ENCODE assay signal across 16 cellular contexts in the genomic region with DNA sequence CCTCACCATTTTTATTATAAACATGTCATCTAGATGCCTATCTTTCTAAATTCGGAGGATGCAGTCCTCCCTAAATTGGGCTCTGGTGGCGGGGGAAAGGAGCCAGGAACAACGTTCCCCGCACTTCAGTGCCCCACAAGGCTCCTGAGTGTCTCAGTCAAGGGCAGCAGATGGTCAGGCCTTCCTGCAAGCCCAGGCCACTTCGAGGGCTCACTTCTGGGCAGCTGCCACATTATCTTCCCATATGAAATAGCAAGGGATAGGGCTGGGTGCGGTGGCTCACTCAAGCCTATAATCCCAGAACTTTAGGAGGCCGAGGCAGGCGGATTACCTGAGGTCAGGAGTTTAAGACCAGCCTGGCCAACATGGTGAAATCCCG. TPM values are rescaled to one million over a fixed set of nuclear protein-coding genes. Genes with fewer than 3 reads are reported as not detected.
A peak's percentile ranks its signal among the peaks of the same experiment; 100 is the strongest.
DNase-seq lines count a peak whose midpoint lies in the region; ATAC-seq and TF ChIP-seq lines count a peak whose summit lies in the region.
"Had no signal": no experiment of that assay in that cellular context is flagged by ENCODE, and none has a peak within 500 bp of the region (broad histone marks: within the 10 kb centered on the region; RNA-seq: fewer than 3 reads in every experiment).

No MANE protein-coding gene starts in this region.

- H2AFZ ChIP-seq in smooth muscle cell (ENCODE audit: low read depth), result no peak overlapping the region

- no peak for ATAC-seq in T-helper 17 cell

- H3K9me3 Mint-ChIP-seq in glutamatergic neuron (ENCODE audit: unreplicated experiment), result peaks cover 12% of the 10 kb centered on the region
- H3K9me3 Mint-ChIP-seq: activated CD4-positive, alpha-beta T cell treated with anti-CD3 and anti-CD28 coated beads, Interleukin-2, amount 10 ng/mL, durations not matched to agents 7 days and 5 days had no signal

- H3K36me3 Mint-ChIP-seq in glutamatergic neuron (ENCODE audit: unreplicated experiment) (no peaks in the 10 kb centered on the region), T-helper 17 cell (ENCODE audit: low read depth) (no peaks in the 10 kb centered on the region)

- H3K4me3 ChIP-seq in WERI-Rb-1 (ENCODE audit: low read depth, low read length) (peak overlapping the region; percentile 28), smooth muscle cell (no peak overlapping the region), testis (no peak overlapping the region)
- H3K4me3 ChIP-seq: colonic mucosa, left lung, Peyer's patch had no signal

- WGBS in smooth muscle cell (ENCODE audit: low lambda C conversion rate), result 42% methylated on average over 9 of the region's 9 CpGs
- 59 to 64% methylated on average over 8 to 9 of the region's 9 CpGs for WGBS in testis, 2 donors

- peak; percentile 3 for DNase-seq in GM04504 (ENCODE audit: low read depth)
- DNase-seq in WERI-Rb-1, result peak; percentile 89
- DNase-seq in glutamatergic neuron, result peak; percentile 63
- DNase-seq in smooth muscle cell (lab: John Stamatoyannopoulos, UW; ENCODE audit: unreplicated experiment), result no peak
- no peak for DNase-seq in testis
- DNase-seq in NCI-H2196 treated with DMSO at 0.1 percent for 48 hours (lab: John Stamatoyannopoulos, UW; ENCODE audit: unreplicated experiment), result no peak
- no peak for DNase-seq in T-helper 17 cell
- no peak for DNase-seq in T-helper 9 cell
- DNase-seq: activated CD4-positive, alpha-beta T cell treated with anti-CD3 and anti-CD28 coated beads, Interleukin-2, amount 10 ng/mL, durations not matched to agents 7 days and 5 days; activated CD8-positive, alpha-beta memory T cell treated with anti-CD3 and anti-CD28 coated beads, Interleukin-2, amount 50 U/mL, for 4 hours; colonic mucosa; GDM1; NCI-H1417; Peyer's patch had no signal

- H3K9me3 ChIP-seq in WERI-Rb-1 (ENCODE audit: severe bottlenecking), result no peaks in the 10 kb centered on the region
- H3K9me3 ChIP-seq in smooth muscle cell (replicated peaks; ENCODE audit: low read depth), result no peaks in the 10 kb centered on the region
- no peaks in the 10 kb centered on the region for H3K9me3 ChIP-seq in testis
- H3K9me3 ChIP-seq in T-helper 17 cell (ENCODE audit: control insufficient read depth, low read length, poor library complexity, severe bottlenecking), result no peaks in the 10 kb centered on the region
- H3K9me3 ChIP-seq: ascending aorta, colonic mucosa, left lung, Peyer's patch had no signal

- H3F3A ChIP-seq in smooth muscle cell (ENCODE audit: low read depth), result peaks cover 3% of the 10 kb centered on the region

- TF ChIP-seq CTCF in WERI-Rb-1 (IDR thresholded peaks at IDR 0.05; ENCODE audit: low read depth, low read length) (no peak), glutamatergic neuron (IDR thresholded peaks at IDR 0.05; ENCODE audit: partially characterized antibody, unreplicated experiment) (no peak), smooth muscle cell (IDR thresholded peaks at IDR 0.05; ENCODE audit: borderline replicate concordance, insufficient read depth, poor library complexity, severe bottlenecking) (no peak), testis (IDR thresholded peaks at IDR 0.05) (no peak)

- H3K27ac ChIP-seq in WERI-Rb-1 (peak overlapping the region; percentile 98), smooth muscle cell (ENCODE audit: low read depth) (peak overlapping the region; percentile 60), testis (no peak overlapping the region)
- H3K27ac ChIP-seq: colonic mucosa, left lung, Peyer's patch had no signal

- TF ChIP-seq POLR2A in testis (IDR thresholded peaks at IDR 0.05), result no peak

- H3K9ac ChIP-seq in smooth muscle cell (ENCODE audit: low read depth), result no peak overlapping the region

- H3K27me3 Mint-ChIP-seq in glutamatergic neuron (ENCODE audit: unreplicated experiment) (peaks cover 9% of the 10 kb centered on the region), T-helper 17 cell (no peaks in the 10 kb centered on the region)
- H3K27me3 Mint-ChIP-seq: activated CD4-positive, alpha-beta T cell treated with anti-CD3 and anti-CD28 coated beads, Interleukin-2, amount 10 ng/mL, durations not matched to agents 7 days and 5 days had no signal

- H3K27me3 ChIP-seq in WERI-Rb-1 (ENCODE audit: insufficient read depth, low read depth, severe bottlenecking) (no peaks in the 10 kb centered on the region), smooth muscle cell (ENCODE audit: low read depth) (no peaks in the 10 kb centered on the region), testis (no peaks in the 10 kb centered on the region)
- H3K27me3 ChIP-seq: ascending aorta, colonic mucosa, left lung, Peyer's patch had no signal

- H3K4me1 Mint-ChIP-seq in glutamatergic neuron (ENCODE audit: low read depth, unreplicated experiment) (peaks cover 41% of the 10 kb centered on the region), T-helper 17 cell (peaks cover 6% of the 10 kb centered on the region)

- intact Hi-C loops in testis (cut with DNase I; ENCODE audit: low total_unique reads), result no loop called here

- H3K79me2 ChIP-seq in smooth muscle cell (ENCODE audit: low read depth), result peaks cover 6% of the 10 kb centered on the region

- H3K36me3 ChIP-seq in WERI-Rb-1 (peaks cover 7% of the 10 kb centered on the region), smooth muscle cell (ENCODE audit: low read depth) (no peaks in the 10 kb centered on the region), testis (ENCODE audit: low read depth, missing control alignments) (no peaks in the 10 kb centered on the region)
- H3K36me3 ChIP-seq: colonic mucosa had no signal

- H3K27ac Mint-ChIP-seq in glutamatergic neuron (ENCODE audit: unreplicated experiment), result peak overlapping the region; percentile 99
- H3K27ac Mint-ChIP-seq in T-helper 17 cell, result no peak overlapping the region
- H3K27ac Mint-ChIP-seq: activated CD4-positive, alpha-beta T cell treated with anti-CD3 and anti-CD28 coated beads, Interleukin-2, amount 10 ng/mL, durations not matched to agents 7 days and 5 days had no signal

- peak overlapping the region; percentile 82 for H3K4me3 Mint-ChIP-seq in glutamatergic neuron (ENCODE audit: unreplicated experiment)
- H3K4me3 Mint-ChIP-seq in T-helper 17 cell, result no peak overlapping the region
- H3K4me3 Mint-ChIP-seq: activated CD4-positive, alpha-beta T cell treated with anti-CD3 and anti-CD28 coated beads, Interleukin-2, amount 10 ng/mL, durations not matched to agents 7 days and 5 days had no signal

- H3K4me1 ChIP-seq in smooth muscle cell (ENCODE audit: low read depth) (peaks cover 8% of the 10 kb centered on the region), testis (no peaks in the 10 kb centered on the region)
- H3K4me1 ChIP-seq: colonic mucosa, left lung had no signal

- peak overlapping the region; percentile 67 for H3K4me2 ChIP-seq in smooth muscle cell

- peaks cover 93% of the 10 kb centered on the region for H4K20me1 ChIP-seq in smooth muscle cell (ENCODE audit: low read depth)

RNA-seq across cellular contexts. Expression of gene FBXO31, which starts 32.3 kb away (rescaled TPM):
- 66.7 TPM for total RNA-seq in glutamatergic neuron (ENCODE audit: unreplicated experiment)
- 9.3 and 25.6 TPM in 2 replicates for total RNA-seq in smooth muscle cell
- 13.9 and 23.0 TPM in 2 replicates for polyA plus RNA-seq in smooth muscle cell
- 100 to 1,000 TPM; 115 to 215 TPM for total RNA-seq in testis
- 73.9 TPM for polyA plus RNA-seq in testis (ENCODE audit: insufficient read depth, low read depth, low replicate concordance)
- 10 to 100 TPM; 32.7 to 41.7 TPM for total RNA-seq in T-helper 17 cell

RNA-seq across cellular contexts. Expression of gene C16orf95, which starts 34.1 kb away (rescaled TPM):
- 9.2 TPM for total RNA-seq in glutamatergic neuron (ENCODE audit: unreplicated experiment)
- total RNA-seq in smooth muscle cell, result 1.9 and 7.7 TPM in 2 replicates
- polyA plus RNA-seq in smooth muscle cell, result 8.0 and 8.2 TPM in 2 replicates
- total RNA-seq in testis, result 10 to 100 TPM; 53.1 to 71.9 TPM
- 203 TPM for polyA plus RNA-seq in testis (ENCODE audit: insufficient read depth, low read depth, low replicate concordance)
- 1 to 10 TPM; 2.0 to 2.6 TPM for total RNA-seq in T-helper 17 cell
- total RNA-seq: ascending aorta had no signal

RNA-seq across cellular contexts. Expression of gene MAP1LC3B, which starts 40.8 kb away (rescaled TPM):
- total RNA-seq in glutamatergic neuron (ENCODE audit: unreplicated experiment) (297 TPM), smooth muscle cell (67.5 and 77.5 TPM in 2 replicates), testis (10 to 100 TPM; 69.1 to 73.1 TPM), T-helper 17 cell (100 to 1,000 TPM in 1 of 2 donors, 10 to 100 TPM in 1; 90.6 to 102 TPM)
- polyA plus RNA-seq in smooth muscle cell (107 and 118 TPM in 2 replicates), testis (ENCODE audit: insufficient read depth, low read depth, low replicate concordance) (114 TPM)

Comparison
In these comparisons a context has a peak if more than half of its experiments do, and no peak if none do; other contexts are left out.
1. DNase-seq: peak in GM04504 (single experiment), WERI-Rb-1 (single experiment) and glutamatergic neuron (single experiment); none in smooth muscle cell (single experiment), testis (single experiment), NCI-H2196 treated with DMSO at 0.1 percent for 48 hours (single experiment), T-helper 17 cell (0 of 3) and T-helper 9 cell (single experiment).
2. H3K27ac ChIP-seq: peak in WERI-Rb-1 (single experiment) and smooth muscle cell (single experiment); none in testis (0 of 2).